11 cellular contexts compared by ENCODE assay signal in genomic region chr20:21228511-21228910, GRCh38.
DNase-seq lines count a peak whose midpoint lies in the region; ATAC-seq, FAIRE-seq and TF ChIP-seq lines count a peak whose summit lies in the region.
"Had no signal": no experiment of that assay in that cellular context is flagged by ENCODE, and none has a peak within 500 bp of the region (broad histone marks: within the 10 kb centered on the region; RNA-seq: fewer than 3 reads in every experiment).

No MANE protein-coding gene starts in this region.

- no peak for FAIRE-seq in GM12891 (lab: Jason Lieb, UNC)

- peak; percentile 11 for DNase-seq in GM12891 (ENCODE audit: insufficient read length, low spot score)
- DNase-seq in NAMALWA (ENCODE audit: low spot score) = peak; percentile 25
- DNase-seq in iPS-NIHi11 (ENCODE audit: low spot score) = no peak
- DNase-seq in activated CD8-positive, alpha-beta T cell treated with anti-CD3 and anti-CD28 coated beads for 36 hours = no peak
- no peak for DNase-seq in middle frontal gyrus (ENCODE audit: extremely low spot score, low spot score)
- DNase-seq in cerebellar cortex (ENCODE audit: low spot score) = no peak
- DNase-seq: natural killer cell, T-helper 17 cell had no signal

- POLR2A ChIA-PET in activated CD8-positive, alpha-beta T cell treated with anti-CD3 and anti-CD28 coated beads for 36 hours (lab: Charles Lee) = interaction anchor here (1.4 kb wide), 1 partner anchor 11 kb away, joined by 4 read pairs; no protein-coding TSS in a partner anchor

- H3K27ac Mint-ChIP-seq in activated CD8-positive, alpha-beta T cell treated with anti-CD3 and anti-CD28 coated beads for 36 hours = no peak overlapping the region
- H3K27ac Mint-ChIP-seq: natural killer cell; stimulated activated naive CD8-positive, alpha-beta T cell treated with anti-CD3 and anti-CD28 coated beads, Interleukin-15, Interleukin-2, amounts not matched to agents 100 ng/mL and 50 ng/mL, for 24 hours; T-helper 17 cell had no signal

- ATAC-seq in GM19455 (IDR thresholded peaks at IDR 0.05; ENCODE audit: unreplicated experiment) (peak; percentile 82), HG02938 (IDR thresholded peaks at IDR 0.05; ENCODE audit: unreplicated experiment) (peak; percentile 90)
- ATAC-seq in activated CD8-positive, alpha-beta T cell treated with anti-CD3 and anti-CD28 coated beads for 36 hours = no peak
- ATAC-seq: natural killer cell, T-helper 17 cell had no signal

- H3K9me3 Mint-ChIP-seq in activated CD8-positive, alpha-beta T cell treated with anti-CD3 and anti-CD28 coated beads for 36 hours = no peaks in the 10 kb centered on the region
- H3K9me3 Mint-ChIP-seq: natural killer cell; stimulated activated naive CD8-positive, alpha-beta T cell treated with anti-CD3 and anti-CD28 coated beads, Interleukin-15, Interleukin-2, amounts not matched to agents 100 ng/mL and 50 ng/mL, for 24 hours had no signal

- TF ChIP-seq POLR2A in GM12891 (IDR thresholded peaks at IDR 0.05; ENCODE audit: low read depth, low read length) = no peak

- H3K36me3 Mint-ChIP-seq in activated CD8-positive, alpha-beta T cell treated with anti-CD3 and anti-CD28 coated beads for 36 hours (ENCODE audit: low read depth) = peaks cover 3% of the 10 kb centered on the region
- H3K36me3 Mint-ChIP-seq: natural killer cell had no signal

- intact Hi-C loops in activated CD8-positive, alpha-beta T cell treated with anti-CD3 and anti-CD28 coated beads for 36 hours (cut with micrococcal nuclease) = no loop called here

- no peaks in the 10 kb centered on the region for H3K4me1 Mint-ChIP-seq in activated CD8-positive, alpha-beta T cell treated with anti-CD3 and anti-CD28 coated beads for 36 hours (ENCODE audit: low read depth)
- H3K4me1 Mint-ChIP-seq: natural killer cell, T-helper 17 cell had no signal

- CTCF ChIA-PET in activated CD8-positive, alpha-beta T cell treated with anti-CD3 and anti-CD28 coated beads for 36 hours (lab: Charles Lee) = interaction anchor here (1.1 to 1.4 kb wide), 2 partner anchors 180 to 277 kb away, joined by 3 to 11 read pairs; no protein-coding TSS in a partner anchor

- H3K27me3 Mint-ChIP-seq in activated CD8-positive, alpha-beta T cell treated with anti-CD3 and anti-CD28 coated beads for 36 hours = no peaks in the 10 kb centered on the region
- H3K27me3 Mint-ChIP-seq: stimulated activated naive CD8-positive, alpha-beta T cell treated with anti-CD3 and anti-CD28 coated beads, Interleukin-15, Interleukin-2, amounts not matched to agents 100 ng/mL and 50 ng/mL, for 24 hours; T-helper 17 cell had no signal

- no peak overlapping the region for H3K4me3 Mint-ChIP-seq in activated CD8-positive, alpha-beta T cell treated with anti-CD3 and anti-CD28 coated beads for 36 hours
- H3K4me3 Mint-ChIP-seq: natural killer cell; stimulated activated naive CD8-positive, alpha-beta T cell treated with anti-CD3 and anti-CD28 coated beads, Interleukin-15, Interleukin-2, amounts not matched to agents 100 ng/mL and 50 ng/mL, for 24 hours; T-helper 17 cell had no signal

- TF ChIP-seq CTCF in activated CD8-positive, alpha-beta T cell treated with anti-CD3 and anti-CD28 coated beads for 36 hours (IDR thresholded peaks at IDR 0.05) = no peak

TF ChIP-seq in GM12891, 5 proteins besides CTCF, POLR2A, EP300 and RAD21:
- TF ChIP-seq TAF1 (IDR thresholded peaks at IDR 0.05; ENCODE audit: low read depth, low read length) (no peak), SPI1 (IDR thresholded peaks at IDR 0.05; ENCODE audit: low read depth, low read length) (peak; percentile 96)
TF ChIP-seq in GM12891: peak in this region for 1.

Comparison
In these comparisons a context has a peak if more than half of its experiments do, and no peak if none do; other contexts are left out.
1. DNase-seq: peak in GM12891 (single experiment) and NAMALWA (single experiment); none in iPS-NIHi11 (single experiment), activated CD8-positive, alpha-beta T cell treated with anti-CD3 and anti-CD28 coated beads for 36 hours (single experiment), middle frontal gyrus (single experiment) and cerebellar cortex (single experiment).